17 cellular contexts compared by ENCODE assay signal in the genomic region with DNA sequence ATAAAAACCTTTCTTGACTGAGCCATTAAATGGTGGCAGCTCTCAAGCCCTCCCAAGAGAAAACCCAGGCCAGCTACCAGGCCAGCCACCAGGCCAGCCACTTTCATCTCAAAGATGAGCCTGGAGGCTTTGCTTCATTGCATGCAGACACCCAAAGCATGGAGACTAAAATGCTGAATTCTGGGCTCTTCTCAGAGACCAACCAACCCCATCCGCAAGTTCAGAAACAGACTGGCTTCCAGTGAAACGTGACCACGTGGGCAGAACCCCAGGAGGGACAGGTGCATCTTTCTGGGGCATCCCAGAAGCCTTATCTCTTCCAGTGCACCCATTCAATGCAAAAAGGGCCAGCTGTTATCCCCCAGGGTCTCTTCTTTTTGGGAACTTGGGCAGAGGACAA. TPM values are rescaled to one million over a fixed set of nuclear protein-coding genes. Genes with fewer than 3 reads are reported as not detected.
DNase-seq lines count a peak whose midpoint lies in the region; ATAC-seq and TF ChIP-seq lines count a peak whose summit lies in the region.
"Had no signal": no experiment of that assay in that cellular context is flagged by ENCODE, and none has a peak within 500 bp of the region (broad histone marks: within the 10 kb centered on the region; RNA-seq: fewer than 3 reads in every experiment).

No MANE protein-coding gene starts in this region.

- H3K9me3 ChIP-seq in BE2C, result no peaks in the 10 kb centered on the region
- no peaks in the 10 kb centered on the region for H3K9me3 ChIP-seq in OCI-LY7 (ENCODE audit: low read length)
- H3K9me3 ChIP-seq in neutrophil, result no peaks in the 10 kb centered on the region
- H3K9me3 ChIP-seq: SJSA1 had no signal

- ATAC-seq in HG03097 (IDR thresholded peaks at IDR 0.05; ENCODE audit: low FRiP score, unreplicated experiment) (peak; percentile 21), natural killer cell (no peak), GM21576 (IDR thresholded peaks at IDR 0.05; ENCODE audit: unreplicated experiment) (no peak), foreskin keratinocyte (no peak), HG02840 (IDR thresholded peaks at IDR 0.05; ENCODE audit: low FRiP score, unreplicated experiment) (no peak)
- ATAC-seq: GM23338, PC-3 had no signal

- peak overlapping the region; percentile 86 for H3K4me2 ChIP-seq in OCI-LY7 (ENCODE audit: low read length)

- BruUV-seq in OCI-LY7 (replicated peaks; lab: Mats Ljungman, UMichigan), result no TSS peak

- H3K36me3 ChIP-seq in BE2C (no peaks in the 10 kb centered on the region), OCI-LY7 (ENCODE audit: insufficient read depth, low read length) (no peaks in the 10 kb centered on the region), neutrophil (peaks cover 57% of the 10 kb centered on the region)
- H3K36me3 ChIP-seq: SJSA1 had no signal

- peaks cover 0 to 5% of the 10 kb centered on the region in 2 donors for H3K4me1 Mint-ChIP-seq in natural killer cell

- H3K4me1 ChIP-seq in BE2C (peaks cover 33% of the 10 kb centered on the region), OCI-LY7 (ENCODE audit: insufficient read depth, low read length, poor library complexity, severe bottlenecking) (peaks cover 98% of the 10 kb centered on the region), neutrophil (ENCODE audit: control insufficient read depth in 1 of 2, insufficient read depth in 1 of 2, low read depth in 1 of 2, low read length in 1 of 2) (peaks cover 42 to 61% of the 10 kb centered on the region in 2 experiments), foreskin keratinocyte (peaks cover 19% of the 10 kb centered on the region)
- H3K4me1 ChIP-seq: SJSA1 had no signal

- H3K27ac ChIP-seq in OCI-LY7 (ENCODE audit: low read depth, low read length, poor library complexity, severe bottlenecking), result peak overlapping the region; percentile 88
- peak overlapping the region; percentile 67 for H3K27ac ChIP-seq in neutrophil
- H3K27ac ChIP-seq in foreskin keratinocyte, result no peak overlapping the region
- H3K27ac ChIP-seq: SJSA1 had no signal

- no peak overlapping the region for H3K4me3 ChIP-seq in BE2C (ENCODE audit: low read depth, low read length)
- H3K4me3 ChIP-seq in OCI-LY7 (ENCODE audit: low read depth, low read length, poor library complexity, severe bottlenecking), result peak overlapping the region; percentile 45
- H3K4me3 ChIP-seq in neutrophil (ENCODE audit: low read depth in 1 of 2, low read length in 1 of 2), result no peak overlapping the region
- H3K4me3 ChIP-seq: GM23338, SJSA1 had no signal

- DNase-seq in BE2C (peak; percentile 46), OCI-LY7 (ENCODE audit: low spot score) (peak; percentile 62), natural killer cell (no peak), foreskin keratinocyte (no peak)
- DNase-seq: Kasumi-1; NCI-H1105 treated with DMSO at 0.1 percent for 48 hours; NCI-H187 treated with DMSO at 0.1 percent for 48 hours; NCI-H69; NK-92 treated with Interleukin-12 subunit alpha and Interleukin-12 subunit beta, amount 100 ng/mL, for 24 hours; PC-3; SW 1271 had no signal

- H4K20me1 ChIP-seq in OCI-LY7 (ENCODE audit: insufficient read depth, low read length), result no peaks in the 10 kb centered on the region

- no peaks in the 10 kb centered on the region for H3K9me3 Mint-ChIP-seq in natural killer cell
- H3K9me3 Mint-ChIP-seq: GM23338 had no signal

- no peaks in the 10 kb centered on the region for H3K36me3 Mint-ChIP-seq in natural killer cell

- intact Hi-C loops in OCI-LY7 (cut with micrococcal nuclease; ENCODE audit: unreplicated experiment) (loop anchor here (2.0 to 5.0 kb wide), 2 partner anchors 18 to 35 kb away; no protein-coding TSS in a partner anchor), natural killer cell (cut with micrococcal nuclease) (no loop called here)

- H3K27ac Mint-ChIP-seq in natural killer cell, result no peak overlapping the region
- H3K27ac Mint-ChIP-seq: GM23338 had no signal

- H3K4me3 Mint-ChIP-seq in natural killer cell, result no peak overlapping the region
- H3K4me3 Mint-ChIP-seq: GM23338 had no signal

- H3K79me2 ChIP-seq in OCI-LY7 (ENCODE audit: insufficient read depth, low read depth, low read length), result peaks cover 47% of the 10 kb centered on the region; the same call in 1 of the 2 replicates

- peaks cover 0 to 8% of the 10 kb centered on the region in 2 donors for H3K27me3 Mint-ChIP-seq in natural killer cell (ENCODE audit: low read depth in 2 of 2)

- TF ChIP-seq CTCF in BE2C (IDR thresholded peaks at IDR 0.05; ENCODE audit: low read depth, low read length) (no peak), OCI-LY7 (conservative IDR thresholded peaks at IDR 0.05; ENCODE audit: low read length) (no peak), neutrophil (IDR thresholded peaks at IDR 0.05) (no peak), natural killer cell (IDR thresholded peaks at IDR 0.05) (no peak), foreskin keratinocyte (conservative IDR thresholded peaks at IDR 0.05) (no peak)

- H3K27me3 ChIP-seq in BE2C (no peaks in the 10 kb centered on the region), neutrophil (peaks cover 3% of the 10 kb centered on the region), foreskin keratinocyte (no peaks in the 10 kb centered on the region)
- H3K27me3 ChIP-seq: SJSA1 had no signal

- CTCF ChIA-PET in OCI-LY7 (lab: Charles Lee; ENCODE audit: unreplicated experiment), result interaction anchor here (0.9 kb wide), 1 partner anchor 17 kb away, joined by 5 read pairs; no protein-coding TSS in a partner anchor

- no peak overlapping the region for H2AFZ ChIP-seq in OCI-LY7 (ENCODE audit: low read length)
- H2AFZ ChIP-seq: GM23338 had no signal

- H3K9me2 ChIP-seq in OCI-LY7 (ENCODE audit: insufficient read depth, low read length), result no peaks in the 10 kb centered on the region

- POLR2A ChIA-PET in OCI-LY7 (lab: Charles Lee), result interaction anchor here (0.7 to 6.5 kb wide), 7 partner anchors 9 to 77 kb away, joined by 3 to 56 read pairs (median 5); partner anchors contain the start of gene CHST15

RNA-seq across cellular contexts. Expression of gene CHST15, which starts 20.9 kb away (rescaled TPM):
- polyA plus RNA-seq in BE2C (2012; ENCODE audit: insufficient read depth, insufficient read length, low read depth), result 32.1 TPM
- total RNA-seq in OCI-LY7 (2014; rRNA removed; shearing (Covaris generic)), result 19.9 and 26.4 TPM in 2 replicates
- total RNA-seq in OCI-LY7 (2022), result 14.7 and 19.2 TPM in 2 replicates
- total RNA-seq in natural killer cell, result 10 to 100 TPM in 1 of 3 donors, 1 to 10 TPM in 2; 1.9 to 11.9 (median 8.7) TPM
- 28.2 and 31.9 TPM in 2 replicates for total RNA-seq in foreskin keratinocyte
- 13.0 and 13.4 TPM in 2 replicates for polyA plus RNA-seq in foreskin keratinocyte

Comparison
In these comparisons a context has a peak if more than half of its experiments do, and no peak if none do; other contexts are left out.
1. DNase-seq: peak in BE2C (single experiment) and OCI-LY7 (single experiment); none in natural killer cell (single experiment) and foreskin keratinocyte (0 of 2).